Comparison of ENCODE assay signal across 8 cellular contexts in the genomic region with DNA sequence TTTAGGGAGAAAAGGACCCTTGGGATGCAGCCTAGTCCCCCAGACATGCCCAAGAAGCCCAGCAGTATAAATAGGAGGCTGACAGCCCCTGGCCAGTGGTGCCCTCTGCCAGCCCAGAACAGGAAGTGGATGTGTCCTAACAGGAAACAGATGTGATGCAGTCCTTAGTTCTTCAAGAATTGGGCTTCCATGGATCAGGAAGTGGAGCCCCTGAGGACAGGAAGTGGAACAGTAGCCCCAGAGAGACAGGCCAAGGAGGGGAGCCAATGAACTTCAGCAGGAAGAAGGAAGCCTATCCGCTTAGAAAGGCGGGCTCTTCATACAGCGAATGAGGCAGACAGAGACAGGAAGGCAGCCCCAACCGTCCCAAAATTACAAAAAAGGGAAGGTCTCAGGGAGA. TPM values are rescaled to one million over a fixed set of nuclear protein-coding genes. Genes with fewer than 3 reads are reported as not detected.
DNase-seq lines count a peak whose midpoint lies in the region; ATAC-seq, FAIRE-seq and TF ChIP-seq lines count a peak whose summit lies in the region.

No MANE protein-coding gene starts in this region.

- H3K79me2 ChIP-seq in KMS-11 (ENCODE audit: insufficient read depth, low read depth), result no peaks in the 10 kb centered on the region

- no peak for TF ChIP-seq CTCF in 22Rv1 (IDR thresholded peaks at IDR 0.05)
- TF ChIP-seq CTCF in KMS-11 (conservative IDR thresholded peaks at IDR 0.05; ENCODE audit: low read depth, low read length), result no peak
- no peak for TF ChIP-seq CTCF in left lung (IDR thresholded peaks at IDR 0.05)

- ATAC-seq in left lung, result peak; percentile 46
- ATAC-seq in HG02571 (IDR thresholded peaks at IDR 0.05; ENCODE audit: unreplicated experiment), result no peak
- no peak for ATAC-seq in GM18907 (IDR thresholded peaks at IDR 0.05; ENCODE audit: unreplicated experiment)

- no peak overlapping the region for H3K4me3 ChIP-seq in KMS-11 (IDR thresholded peaks at IDR 0.05; ENCODE audit: insufficient read depth, low read depth, low read length)
- H3K4me3 ChIP-seq in adipocyte (ENCODE audit: low read length), result no peak overlapping the region
- H3K4me3 ChIP-seq in left lung, result peak overlapping the region in 1 of 2 donors; percentile 1

- no peak for FAIRE-seq in urothelium cell line (lab: Jason Lieb, UNC)

- H3K9me3 ChIP-seq in adipocyte (ENCODE audit: control insufficient read depth, low read length) (no peaks in the 10 kb centered on the region), left lung (no peaks in the 10 kb centered on the region)

- peak overlapping the region; percentile 63 for H2AFZ ChIP-seq in KMS-11 (ENCODE audit: low read depth)

- intact Hi-C loops in left lung (cut with DNase I), result loop anchor here in 1 of 2 donors (5.0 kb wide), 1 partner anchor 56 kb away; no protein-coding TSS in a partner anchor

- no peaks in the 10 kb centered on the region for H3K27me3 ChIP-seq in KMS-11 (ENCODE audit: insufficient read depth, low read depth)
- H3K27me3 ChIP-seq in adipocyte (replicated peaks; ENCODE audit: control insufficient read depth, insufficient read depth, low read length), result no peaks in the 10 kb centered on the region
- H3K27me3 ChIP-seq in left lung, result no peaks in the 10 kb centered on the region

- DNase-seq in adipocyte (ENCODE audit: low read depth) (peak; percentile 35), left lung (peak in 1 of 2 donors; percentile 49), urothelium cell line (ENCODE audit: low spot score) (no peak), NCI-H187 treated with DMSO at 0.1 percent for 48 hours (lab: John Stamatoyannopoulos, UW) (no peak)

- H3K4me1 ChIP-seq in KMS-11 (ENCODE audit: low read depth, poor library complexity, severe bottlenecking) (peaks cover 18% of the 10 kb centered on the region), adipocyte (ENCODE audit: control insufficient read depth, insufficient read depth, low read length) (peaks cover 3% of the 10 kb centered on the region), left lung (peaks cover 17 to 34% of the 10 kb centered on the region in 2 donors)

- H3K9ac ChIP-seq in KMS-11, result no peak overlapping the region
- H3K9ac ChIP-seq in adipocyte (ENCODE audit: low read length), result no peak overlapping the region

- H3K36me3 ChIP-seq in KMS-11 (ENCODE audit: insufficient read depth), result no peaks in the 10 kb centered on the region
- H3K36me3 ChIP-seq in adipocyte (ENCODE audit: control insufficient read depth, insufficient read depth, low read length, severe bottlenecking), result no peaks in the 10 kb centered on the region
- no peaks in the 10 kb centered on the region for H3K36me3 ChIP-seq in left lung

- no peak overlapping the region for H3K4me2 ChIP-seq in KMS-11

- H3K27ac ChIP-seq in 22Rv1, result 0 out of 2 replicates have a peak overlapping the region, but pooled peaks have one; percentile 5
- H3K27ac ChIP-seq in KMS-11, result no peak overlapping the region
- H3K27ac ChIP-seq in left lung, result peak overlapping the region; percentile 93 to 97

- H4K20me1 ChIP-seq in KMS-11 (ENCODE audit: insufficient read depth), result no peaks in the 10 kb centered on the region

RNA-seq across cellular contexts. Expression of a gene that starts 7.2 kb away (rescaled TPM):
- 1 to 10 TPM; 4.5 to 7.9 TPM for total RNA-seq in left lung

RNA-seq across cellular contexts. Expression of a gene that starts 9.7 kb away (rescaled TPM):
- 10 to 100 TPM; 25.8 to 29.3 TPM for total RNA-seq in left lung

RNA-seq across cellular contexts. Expression of a gene that starts 19.8 kb away (rescaled TPM):
- total RNA-seq in left lung, result 10 to 100 TPM; 11.2 to 18.7 TPM

RNA-seq across cellular contexts. Expression of a gene that starts 45.3 kb away (rescaled TPM):
- 10 to 100 TPM; 20.7 to 23.2 TPM for total RNA-seq in left lung

RNA-seq across cellular contexts. Expression of a gene that starts 54.0 kb away (rescaled TPM):
- total RNA-seq in left lung, result 10 to 100 TPM; 12.1 to 16.4 TPM
